Comparison of ENCODE assay signal across 15 cellular contexts in genomic region chr4:3613980-3614730, GRCh38.
DNase-seq lines count a peak whose midpoint lies in the region; ATAC-seq and TF ChIP-seq lines count a peak whose summit lies in the region.
"Had no signal": no experiment of that assay in that cellular context is flagged by ENCODE, and none has a peak within 500 bp of the region (broad histone marks: within the 10 kb centered on the region; RNA-seq: fewer than 3 reads in every experiment).

No MANE protein-coding gene starts in this region.

- H3K4me3 ChIP-seq in GM23248 (no peak overlapping the region), retinal pigment epithelial cell (ENCODE audit: low read length) (no peak overlapping the region)
- H3K4me3 ChIP-seq: ovary had no signal

- no peaks in the 10 kb centered on the region for H3K36me3 ChIP-seq in GM23248 (ENCODE audit: low read depth)
- H3K36me3 ChIP-seq: ovary had no signal

- no peak overlapping the region for H3K27ac Mint-ChIP-seq in endothelial cell (ENCODE audit: unreplicated experiment)
- no peak overlapping the region for H3K27ac Mint-ChIP-seq in stimulated activated memory B cell treated with anti-CD40 and anti-IgM and Interleukin-4, amounts not matched to agents 10 μg/mL and 1 μg/mL and 100 μg/mL, for 72 hours
- H3K27ac Mint-ChIP-seq: CD8-positive, alpha-beta T cell had no signal

- no peaks in the 10 kb centered on the region for H3F3A ChIP-seq in GM23248 (ENCODE audit: insufficient read depth)

- no peak overlapping the region for H3K9ac ChIP-seq in GM23248

- 0 out of 2 replicates have a peak, but pooled peaks cover 4% of the 10 kb centered on the region for H3K27me3 ChIP-seq in GM23248 (replicated peaks; ENCODE audit: insufficient read depth)
- H3K27me3 ChIP-seq: ovary had no signal

- TF ChIP-seq CTCF in retinal pigment epithelial cell (conservative IDR thresholded peaks at IDR 0.05; ENCODE audit: low read depth, low read length) (no peak), endothelial cell (IDR thresholded peaks at IDR 0.05; ENCODE audit: unreplicated experiment) (no peak)

- H3K4me3 Mint-ChIP-seq in endothelial cell (ENCODE audit: unreplicated experiment) = no peak overlapping the region
- no peak overlapping the region for H3K4me3 Mint-ChIP-seq in stimulated activated memory B cell treated with anti-CD40 and anti-IgM and Interleukin-4, amounts not matched to agents 10 μg/mL and 1 μg/mL and 100 μg/mL, for 72 hours
- H3K4me3 Mint-ChIP-seq: CD8-positive, alpha-beta T cell had no signal

- DNase-seq in GM23248 = peak; percentile 29
- DNase-seq in NCI-H524 treated with DMSO at 0.1 percent for 48 hours (lab: John Stamatoyannopoulos, UW) = peak; percentile 51
- no peak for DNase-seq in left cardiac atrium
- DNase-seq in retinal pigment epithelial cell (ENCODE audit: low read depth) = peak; percentile 18
- DNase-seq in endothelial cell (ENCODE audit: low spot score) = no peak
- DNase-seq in NCI-H1048 (lab: John Stamatoyannopoulos, UW) = no peak
- no peak for DNase-seq in NK-92 (lab: John Stamatoyannopoulos, UW; ENCODE audit: unreplicated experiment)
- DNase-seq: activated CD4-positive, alpha-beta T cell treated with anti-CD3 and anti-CD28 coated beads, Interleukin-2, amount 50 U/mL, for 4 hours; activated naive CD4-positive, alpha-beta T cell treated with anti-CD3 and anti-CD28 coated beads, Interleukin-2, amount 50 U/mL, for 16 hours; NCI-H82; stimulated activated CD4-positive, alpha-beta T cell treated with anti-CD3 and anti-CD28 coated beads, Interleukin-1b, Interleukin-23, amount 100 ng/mL, for 48 hours; stimulated activated naive CD8-positive, alpha-beta T cell treated with anti-CD3 and anti-CD28 coated beads, Interleukin-15, Interleukin-2, amounts not matched to agents 100 U/mL and 50 U/mL, for 24 hours had no signal

- H3K9me3 Mint-ChIP-seq in endothelial cell (ENCODE audit: unreplicated experiment) = no peaks in the 10 kb centered on the region
- H3K9me3 Mint-ChIP-seq in stimulated activated memory B cell treated with anti-CD40 and anti-IgM and Interleukin-4, amounts not matched to agents 10 μg/mL and 1 μg/mL and 100 μg/mL, for 72 hours = peaks cover 21% of the 10 kb centered on the region
- H3K9me3 Mint-ChIP-seq: CD8-positive, alpha-beta T cell had no signal

- peak; percentile 77 to 86 for ATAC-seq in left cardiac atrium
- no peak for ATAC-seq in stimulated activated memory B cell treated with anti-CD40 and anti-IgM and Interleukin-4, amounts not matched to agents 10 μg/mL and 1 μg/mL and 100 μg/mL, for 72 hours
- ATAC-seq: CD8-positive, alpha-beta T cell; stimulated activated naive CD8-positive, alpha-beta T cell treated with anti-CD3 and anti-CD28 coated beads, Interleukin-15, Interleukin-2, amounts not matched to agents 100 U/mL and 50 U/mL, for 24 hours had no signal

- H3K27me3 Mint-ChIP-seq in endothelial cell (ENCODE audit: unreplicated experiment) = peaks cover 10% of the 10 kb centered on the region
- H3K27me3 Mint-ChIP-seq in stimulated activated memory B cell treated with anti-CD40 and anti-IgM and Interleukin-4, amounts not matched to agents 10 μg/mL and 1 μg/mL and 100 μg/mL, for 72 hours = peaks cover 34% of the 10 kb centered on the region

- H3K79me2 ChIP-seq in GM23248 (ENCODE audit: insufficient read depth) = no peaks in the 10 kb centered on the region

- no peaks in the 10 kb centered on the region for H3K4me1 Mint-ChIP-seq in endothelial cell (ENCODE audit: unreplicated experiment)
- H3K4me1 Mint-ChIP-seq in stimulated activated memory B cell treated with anti-CD40 and anti-IgM and Interleukin-4, amounts not matched to agents 10 μg/mL and 1 μg/mL and 100 μg/mL, for 72 hours = no peaks in the 10 kb centered on the region

- WGBS in GM23248 (ENCODE audit: low coverage in 1 of 2, low lambda C conversion rate in 2 of 2, missing lambda C conversion rate in 2 of 2), 2 experiments = 48 to 53% methylated on average over 22 to 24 of the region's 24 CpGs

- in situ Hi-C loops in GM23248 (cut with MboI) = no loop called here

- no peaks in the 10 kb centered on the region for H3K4me1 ChIP-seq in GM23248 (ENCODE audit: insufficient read depth)

- H4K20me1 ChIP-seq in GM23248 (ENCODE audit: insufficient read depth) = no peaks in the 10 kb centered on the region

- H2AFZ ChIP-seq in GM23248 = no peak overlapping the region

- intact Hi-C loops in left cardiac atrium (cut with DNase I) = no loop called here

- H3K4me2 ChIP-seq in GM23248 (ENCODE audit: unreplicated experiment) = no peak overlapping the region

- H3K27ac ChIP-seq in GM23248 = no peak overlapping the region
- H3K27ac ChIP-seq: ovary had no signal

- peaks cover 6% of the 10 kb centered on the region for H3K36me3 Mint-ChIP-seq in endothelial cell (ENCODE audit: low read depth, unreplicated experiment)
- no peaks in the 10 kb centered on the region for H3K36me3 Mint-ChIP-seq in stimulated activated memory B cell treated with anti-CD40 and anti-IgM and Interleukin-4, amounts not matched to agents 10 μg/mL and 1 μg/mL and 100 μg/mL, for 72 hours
- H3K36me3 Mint-ChIP-seq: CD8-positive, alpha-beta T cell had no signal

- H3K9me3 ChIP-seq in GM23248 (ENCODE audit: low read depth) = no peaks in the 10 kb centered on the region
- H3K9me3 ChIP-seq: ovary had no signal

- H3K9me2 ChIP-seq in GM23248 (ENCODE audit: insufficient read depth) = no peaks in the 10 kb centered on the region

Comparison
In these comparisons a context has a peak if more than half of its experiments do, and no peak if none do; other contexts are left out.
1. DNase-seq: peak in GM23248 (single experiment), NCI-H524 treated with DMSO at 0.1 percent for 48 hours (single experiment) and retinal pigment epithelial cell (single experiment); none in left cardiac atrium (single experiment), endothelial cell (single experiment), NCI-H1048 (single experiment) and NK-92 (single experiment).